Comparison of ENCODE assay signal across 20 cellular contexts in the genomic region with DNA sequence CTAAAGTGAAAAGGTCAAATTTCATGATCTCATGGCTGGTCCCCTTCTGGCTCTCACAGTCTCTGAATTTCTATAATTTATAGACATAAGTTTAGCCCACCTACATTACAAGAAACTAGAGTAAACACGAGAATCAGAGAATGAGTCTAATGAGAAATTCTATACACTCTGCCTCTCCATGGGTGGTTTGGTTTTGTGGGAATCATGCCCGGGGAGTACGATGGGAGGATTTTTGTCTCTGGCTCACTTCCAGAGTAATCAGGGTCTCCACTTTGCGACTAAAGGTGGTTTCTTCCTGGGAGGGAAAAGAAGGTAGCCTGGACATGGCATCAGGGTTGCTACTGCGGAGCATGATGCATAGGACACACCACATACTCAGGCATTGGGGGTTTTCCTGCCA.
A peak's percentile ranks its signal among the peaks of the same experiment; 100 is the strongest.
DNase-seq lines count a peak whose midpoint lies in the region.
"Had no signal": no experiment of that assay in that cellular context is flagged by ENCODE, and none has a peak within 500 bp of the region (broad histone marks: within the 10 kb centered on the region; RNA-seq: fewer than 3 reads in every experiment).

No MANE protein-coding gene starts in this region.

- H2BK12ac ChIP-seq in neuronal stem cell (ENCODE audit: low read length): no peak overlapping the region

- no peaks in the 10 kb centered on the region for H3K79me1 ChIP-seq in neuronal stem cell (ENCODE audit: low read depth, low read length)

- H3K14ac ChIP-seq in neuronal stem cell (ENCODE audit: low read length): no peak overlapping the region

- H3K4me2 ChIP-seq in neuronal stem cell (ENCODE audit: insufficient read depth, low read length, poor library complexity, severe bottlenecking): no peak overlapping the region
- H3K4me2 ChIP-seq: A549; BLaER1 treated with 17β-estradiol and CSF1 and Interleukin-3, amounts not matched to agents 10 nM and 100 nM; GM23338 had no signal

- H3K4me3 ChIP-seq in neuronal stem cell (ENCODE audit: low read length in 2 of 2): no peak overlapping the region
- H3K4me3 ChIP-seq: A549; BLaER1 treated with 17β-estradiol and CSF1 and Interleukin-3, amounts not matched to agents 10 nM and 100 nM; GM23338 had no signal

- no peak overlapping the region for H3K4ac ChIP-seq in neuronal stem cell (ENCODE audit: low read length)

- no peaks in the 10 kb centered on the region for H3K36me3 ChIP-seq in neuronal stem cell (replicated peaks in 1 of 2; ENCODE audit: control insufficient read depth in 2 of 2, insufficient read depth in 2 of 2, low read length in 2 of 2)
- H3K36me3 ChIP-seq: BE2C had no signal

- no peak overlapping the region for H4K8ac ChIP-seq in neuronal stem cell (ENCODE audit: low read depth, low read length)

- no peaks in the 10 kb centered on the region for H3K27me3 ChIP-seq in neuronal stem cell (ENCODE audit: control insufficient read depth in 3 of 3, insufficient read depth in 3 of 3, low read depth in 1 of 3, low read length in 3 of 3)
- H3K27me3 ChIP-seq: BE2C; BLaER1 treated with 17β-estradiol and CSF1 and Interleukin-3, amounts not matched to agents 10 nM and 100 nM had no signal

- no peak overlapping the region for H2AK5ac ChIP-seq in neuronal stem cell (ENCODE audit: low read depth, low read length)

- no peak overlapping the region for H3K23ac ChIP-seq in neuronal stem cell (ENCODE audit: low read depth, low read length, poor library complexity)

- DNase-seq in NCI-H748 (lab: John Stamatoyannopoulos, UW; ENCODE audit: unreplicated experiment) (peak; percentile 40), NCI-H748 treated with DMSO at 0.1 percent for 48 hours (lab: John Stamatoyannopoulos, UW) (no peak), NCI-H446 treated with DMSO at 0.1 percent for 48 hours (lab: John Stamatoyannopoulos, UW) (peak; percentile 8), neuronal stem cell (ENCODE audit: low spot score) (no peak), OCI-M2 (lab: John Stamatoyannopoulos, UW; ENCODE audit: unreplicated experiment) (no peak), caudate nucleus (lab: John Stamatoyannopoulos, UW) (no peak)
- DNase-seq: 8988T; ACHN; AML-193; BE2C; CD4-positive, alpha-beta T cell; CD8-positive, alpha-beta memory T cell; DMS 273 treated with DMSO at 0.1 percent for 48 hours; DMS79; EL; GDM1; H9 had no signal

- no peak overlapping the region for H3K9ac ChIP-seq in neuronal stem cell (ENCODE audit: low read depth, low read length, poor library complexity)
- H3K9ac ChIP-seq: BLaER1 treated with 17β-estradiol and CSF1 and Interleukin-3, amounts not matched to agents 10 nM and 100 nM had no signal

- peak overlapping the region; percentile 21 for H2BK15ac ChIP-seq in neuronal stem cell (ENCODE audit: low read length)

- no peak overlapping the region for H2AFZ ChIP-seq in neuronal stem cell (ENCODE audit: low read length)
- H2AFZ ChIP-seq: GM23338 had no signal

- H4K91ac ChIP-seq in neuronal stem cell (ENCODE audit: low read depth, low read length, poor library complexity): no peak overlapping the region

- no peak overlapping the region for H3K18ac ChIP-seq in neuronal stem cell (ENCODE audit: low read length)

- H3K27ac ChIP-seq in neuronal stem cell (replicated peaks; ENCODE audit: low read length) (no peak overlapping the region), caudate nucleus (ENCODE audit: low read depth, low read length) (no peak overlapping the region)
- H3K27ac ChIP-seq: A549; BLaER1 treated with 17β-estradiol and CSF1 and Interleukin-3, amounts not matched to agents 10 nM and 100 nM had no signal

- no peaks in the 10 kb centered on the region for H3K9me3 ChIP-seq in neuronal stem cell (replicated peaks in 1 of 2; ENCODE audit: control insufficient read depth in 2 of 2, insufficient read depth in 1 of 2, low read depth in 1 of 2, low read length in 2 of 2)
- H3K9me3 ChIP-seq: A549, BE2C had no signal

- WGBS in neuronal stem cell (ENCODE audit: extremely low coverage in 2 of 2, insufficient read length in 2 of 2, insufficient replicate concordance in 1 of 2), 2 donors: no CpG with 5 or more reads among the region's 5 CpGs

- no peak overlapping the region for H2BK120ac ChIP-seq in neuronal stem cell (ENCODE audit: low read depth, low read length)

- no peaks in the 10 kb centered on the region for H3K4me1 ChIP-seq in neuronal stem cell (ENCODE audit: control insufficient read depth in 2 of 2, insufficient read depth in 1 of 2, low read depth in 1 of 2, low read length in 2 of 2)
- H3K4me1 ChIP-seq: A549, BE2C had no signal

- H2BK5ac ChIP-seq in neuronal stem cell (ENCODE audit: low read length): no peak overlapping the region

Comparison
In these comparisons a context has a peak if more than half of its experiments do, and no peak if none do; other contexts are left out.
1. DNase-seq: peak in NCI-H748 (single experiment) and NCI-H446 treated with DMSO at 0.1 percent for 48 hours (single experiment); none in NCI-H748 treated with DMSO at 0.1 percent for 48 hours (single experiment), neuronal stem cell (single experiment), OCI-M2 (single experiment) and caudate nucleus (0 of 61).